ENCODE assay signal across 6 cellular contexts in the genomic region with DNA sequence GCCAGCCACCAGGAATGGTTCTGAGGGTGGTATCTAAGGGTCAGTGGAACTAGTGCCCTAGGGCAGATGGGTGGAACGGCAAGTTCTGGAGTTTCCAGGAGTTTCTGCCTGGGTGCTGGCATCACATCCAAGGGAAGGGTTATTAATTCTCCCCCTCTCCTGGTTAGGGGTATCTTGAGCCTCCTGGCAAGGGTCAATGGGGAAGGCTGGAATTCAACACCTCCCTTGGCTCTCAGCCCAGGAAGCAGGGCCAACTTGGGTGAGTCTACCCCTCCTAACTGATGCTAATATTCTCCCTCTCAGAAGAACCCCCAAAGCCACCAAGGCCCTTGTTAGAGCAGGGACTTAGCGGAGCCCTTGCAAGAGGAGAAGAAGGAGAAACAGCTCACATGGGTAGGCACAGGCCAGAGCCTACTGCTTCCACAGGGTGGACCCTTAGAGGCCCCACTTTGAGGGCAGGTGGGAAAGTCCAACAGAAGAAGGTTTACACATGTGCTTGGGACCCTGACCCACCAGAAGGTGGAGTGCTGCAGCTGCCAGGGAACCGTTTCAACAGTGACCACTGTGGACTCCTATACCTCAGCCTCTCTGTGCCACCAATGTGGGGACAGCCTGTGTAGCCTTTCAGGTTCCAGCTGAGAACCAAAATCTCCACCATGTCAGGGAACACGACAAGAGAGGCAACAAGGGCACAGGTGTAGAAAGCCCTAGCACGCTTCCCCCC. TPM values are rescaled to one million over a fixed set of nuclear protein-coding genes. Genes with fewer than 3 reads are reported as not detected.
DNase-seq lines count a peak whose midpoint lies in the region; ATAC-seq lines count a peak whose summit lies in the region.

No MANE protein-coding gene starts in this region.

- peak overlapping the region; percentile 13 for H3K4me3 Mint-ChIP-seq in activated CD8-positive, alpha-beta memory T cell treated with anti-CD3 and anti-CD28 coated beads, Interleukin-2, amount 10 ng/mL, durations not matched to agents 7 days and 5 days
- H3K4me3 Mint-ChIP-seq in effector memory CD8-positive, alpha-beta T cell = peak overlapping the region; percentile 93 to 97
- H3K4me3 Mint-ChIP-seq in stimulated activated memory B cell treated with anti-CD40 and anti-IgM and Interleukin-4, amounts not matched to agents 10 μg/mL and 1 μg/mL and 100 μg/mL, for 72 hours = no peak overlapping the region

- peak overlapping the region; percentile 45 for H3K27ac Mint-ChIP-seq in activated CD8-positive, alpha-beta memory T cell treated with anti-CD3 and anti-CD28 coated beads, Interleukin-2, amount 10 ng/mL, durations not matched to agents 7 days and 5 days
- peak overlapping the region; percentile 46 to 97 for H3K27ac Mint-ChIP-seq in effector memory CD8-positive, alpha-beta T cell
- H3K27ac Mint-ChIP-seq in stimulated activated memory B cell treated with anti-CD40 and anti-IgM and Interleukin-4, amounts not matched to agents 10 μg/mL and 1 μg/mL and 100 μg/mL, for 72 hours = peak overlapping the region; percentile 53

- DNase-seq in activated CD8-positive, alpha-beta memory T cell treated with anti-CD3 and anti-CD28 coated beads, Interleukin-2, amount 10 ng/mL, durations not matched to agents 7 days and 5 days = no peak
- DNase-seq in activated CD8-positive, alpha-beta memory T cell treated with anti-CD3 and anti-CD28 coated beads, Interleukin-2, amount 50 U/mL, for 48 hours = no peak
- no peak for DNase-seq in effector memory CD8-positive, alpha-beta T cell
- DNase-seq in GDM1 (lab: John Stamatoyannopoulos, UW) = no peak
- no peak for DNase-seq in stimulated activated naive CD4-positive, alpha-beta T cell (lab: John Stamatoyannopoulos, UW)

- peaks cover 11% of the 10 kb centered on the region for H3K36me3 Mint-ChIP-seq in activated CD8-positive, alpha-beta memory T cell treated with anti-CD3 and anti-CD28 coated beads, Interleukin-2, amount 10 ng/mL, durations not matched to agents 7 days and 5 days
- H3K36me3 Mint-ChIP-seq in effector memory CD8-positive, alpha-beta T cell (ENCODE audit: insufficient read depth) = peaks cover 31% of the 10 kb centered on the region
- H3K36me3 Mint-ChIP-seq in stimulated activated memory B cell treated with anti-CD40 and anti-IgM and Interleukin-4, amounts not matched to agents 10 μg/mL and 1 μg/mL and 100 μg/mL, for 72 hours = peaks cover 14% of the 10 kb centered on the region

- H3K27me3 Mint-ChIP-seq in activated CD8-positive, alpha-beta memory T cell treated with anti-CD3 and anti-CD28 coated beads, Interleukin-2, amount 10 ng/mL, durations not matched to agents 7 days and 5 days = no peaks in the 10 kb centered on the region
- H3K27me3 Mint-ChIP-seq in effector memory CD8-positive, alpha-beta T cell = no peaks in the 10 kb centered on the region
- H3K27me3 Mint-ChIP-seq in stimulated activated memory B cell treated with anti-CD40 and anti-IgM and Interleukin-4, amounts not matched to agents 10 μg/mL and 1 μg/mL and 100 μg/mL, for 72 hours = no peaks in the 10 kb centered on the region

- no peaks in the 10 kb centered on the region for H3K9me3 Mint-ChIP-seq in activated CD8-positive, alpha-beta memory T cell treated with anti-CD3 and anti-CD28 coated beads, Interleukin-2, amount 10 ng/mL, durations not matched to agents 7 days and 5 days (ENCODE audit: low read depth)
- no peaks in the 10 kb centered on the region for H3K9me3 Mint-ChIP-seq in effector memory CD8-positive, alpha-beta T cell
- H3K9me3 Mint-ChIP-seq in stimulated activated memory B cell treated with anti-CD40 and anti-IgM and Interleukin-4, amounts not matched to agents 10 μg/mL and 1 μg/mL and 100 μg/mL, for 72 hours = no peaks in the 10 kb centered on the region

- H3K4me1 Mint-ChIP-seq in activated CD8-positive, alpha-beta memory T cell treated with anti-CD3 and anti-CD28 coated beads, Interleukin-2, amount 10 ng/mL, durations not matched to agents 7 days and 5 days = peaks cover 57% of the 10 kb centered on the region
- H3K4me1 Mint-ChIP-seq in effector memory CD8-positive, alpha-beta T cell (ENCODE audit: low read depth in 2 of 2) = peaks cover 42 to 55% of the 10 kb centered on the region in 2 donors
- H3K4me1 Mint-ChIP-seq in stimulated activated memory B cell treated with anti-CD40 and anti-IgM and Interleukin-4, amounts not matched to agents 10 μg/mL and 1 μg/mL and 100 μg/mL, for 72 hours = peaks cover 78% of the 10 kb centered on the region

- no peak for ATAC-seq in activated CD8-positive, alpha-beta memory T cell treated with anti-CD3 and anti-CD28 coated beads, Interleukin-2, amount 10 ng/mL, durations not matched to agents 7 days and 5 days
- ATAC-seq in effector memory CD8-positive, alpha-beta T cell (replicated peaks) = no peak
- ATAC-seq in stimulated activated memory B cell treated with anti-CD40 and anti-IgM and Interleukin-4, amounts not matched to agents 10 μg/mL and 1 μg/mL and 100 μg/mL, for 72 hours = no peak

- CTCF ChIA-PET in activated CD8-positive, alpha-beta memory T cell treated with anti-CD3 and anti-CD28 coated beads, Interleukin-2, amount 10 ng/mL, durations not matched to agents 7 days and 5 days (lab: Charles Lee) = interaction anchor here (0.7 to 2.1 kb wide), 2 partner anchors 8 to 17 kb away, joined by 3 to 20 read pairs; no protein-coding TSS in a partner anchor

RNA-seq across cellular contexts. Expression of a gene that starts 3.3 kb away (rescaled TPM):
- total RNA-seq in activated CD8-positive, alpha-beta memory T cell treated with anti-CD3 and anti-CD28 coated beads, Interleukin-2, amount 10 ng/mL, durations not matched to agents 7 days and 5 days = 10 to 100 TPM; 19.8 to 23.0 TPM

RNA-seq across cellular contexts. Expression of a gene that starts 5.3 kb away (rescaled TPM):
- 10 to 100 TPM; 35.1 to 37.7 TPM for total RNA-seq in activated CD8-positive, alpha-beta memory T cell treated with anti-CD3 and anti-CD28 coated beads, Interleukin-2, amount 10 ng/mL, durations not matched to agents 7 days and 5 days

RNA-seq across cellular contexts. Expression of a gene that starts 5.4 kb away (rescaled TPM):
- 10 to 100 TPM; 45.3 to 49.7 TPM for total RNA-seq in activated CD8-positive, alpha-beta memory T cell treated with anti-CD3 and anti-CD28 coated beads, Interleukin-2, amount 10 ng/mL, durations not matched to agents 7 days and 5 days

RNA-seq across cellular contexts. Expression of a gene that starts 10.5 kb away (rescaled TPM):
- 1 to 10 TPM; 2.4 to 2.9 TPM for total RNA-seq in activated CD8-positive, alpha-beta memory T cell treated with anti-CD3 and anti-CD28 coated beads, Interleukin-2, amount 10 ng/mL, durations not matched to agents 7 days and 5 days

RNA-seq across cellular contexts. Expression of a gene that starts 15.4 kb away (rescaled TPM):
- 100 to 1,000 TPM; 124 to 205 TPM for total RNA-seq in activated CD8-positive, alpha-beta memory T cell treated with anti-CD3 and anti-CD28 coated beads, Interleukin-2, amount 10 ng/mL, durations not matched to agents 7 days and 5 days
